ENCODE assay signal across 1 cellular context in genomic region chr2:215830313-215830712, GRCh38.
A peak's percentile ranks its signal among the peaks of the same experiment; 100 is the strongest.
TF ChIP-seq lines count a peak whose summit lies in the region.

No MANE protein-coding gene starts in this region.

TF ChIP-seq in K562, 482 proteins besides CTCF, POLR2A, EP300 and RAD21 (continued from another document):
- TF ChIP-seq ZNF655 (CRISPR knock-in tag; IDR thresholded peaks at IDR 0.05) (no peak), PML (IDR thresholded peaks at IDR 0.05; ENCODE audit: low read length) (no peak), JUN (IDR thresholded peaks at IDR 0.05; ENCODE audit: borderline replicate concordance, low read depth, low read length) (peak; percentile 92), JUN (CRISPR knock-in tag; IDR thresholded peaks at IDR 0.05; ENCODE audit: borderline replicate concordance) (no peak)
TF ChIP-seq in K562: peak in this region for 63.
